Comparison of ENCODE assay signal across 1 cellular context in the genomic region with DNA sequence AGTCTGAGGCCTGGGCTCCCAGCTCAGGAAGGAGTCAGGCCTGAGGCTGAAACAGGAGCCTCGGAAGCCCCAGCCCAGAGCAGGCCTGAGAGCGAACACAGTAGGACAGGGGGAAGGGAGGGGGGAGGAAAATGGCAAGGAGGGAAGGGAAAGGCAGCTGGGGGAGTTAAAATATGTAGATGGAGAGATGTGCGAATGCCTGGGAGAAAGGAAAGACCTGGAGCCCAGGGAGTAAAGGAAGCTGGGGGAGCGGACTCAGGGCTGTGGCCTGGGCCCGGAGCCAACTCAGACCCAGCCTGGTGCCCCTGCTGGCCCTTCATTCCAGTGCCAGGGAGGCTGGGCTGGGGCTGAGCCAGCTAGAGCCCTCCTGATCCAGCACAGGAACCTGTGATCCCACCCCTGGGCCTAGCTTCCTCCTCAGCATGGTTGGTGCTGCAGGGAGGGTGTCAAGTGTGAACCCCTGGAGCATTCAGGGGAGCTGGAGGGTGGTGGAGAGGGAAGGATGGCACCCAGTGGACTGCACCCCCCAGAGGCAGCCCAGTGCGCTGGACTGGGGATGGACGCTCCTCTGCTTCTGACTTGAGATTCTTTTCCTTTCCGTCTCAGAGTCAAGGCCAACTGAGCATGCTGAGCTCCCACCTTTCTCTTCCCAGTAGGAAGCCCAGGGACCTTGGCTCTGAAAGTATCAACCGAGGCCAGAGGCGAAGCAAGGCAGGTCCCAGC.
TF ChIP-seq lines count a peak whose summit lies in the region.

No MANE protein-coding gene starts in this region.

TF ChIP-seq in WTC11, 78 proteins besides CTCF, POLR2A, EP300 and RAD21:
- TF ChIP-seq, protein P1, sequence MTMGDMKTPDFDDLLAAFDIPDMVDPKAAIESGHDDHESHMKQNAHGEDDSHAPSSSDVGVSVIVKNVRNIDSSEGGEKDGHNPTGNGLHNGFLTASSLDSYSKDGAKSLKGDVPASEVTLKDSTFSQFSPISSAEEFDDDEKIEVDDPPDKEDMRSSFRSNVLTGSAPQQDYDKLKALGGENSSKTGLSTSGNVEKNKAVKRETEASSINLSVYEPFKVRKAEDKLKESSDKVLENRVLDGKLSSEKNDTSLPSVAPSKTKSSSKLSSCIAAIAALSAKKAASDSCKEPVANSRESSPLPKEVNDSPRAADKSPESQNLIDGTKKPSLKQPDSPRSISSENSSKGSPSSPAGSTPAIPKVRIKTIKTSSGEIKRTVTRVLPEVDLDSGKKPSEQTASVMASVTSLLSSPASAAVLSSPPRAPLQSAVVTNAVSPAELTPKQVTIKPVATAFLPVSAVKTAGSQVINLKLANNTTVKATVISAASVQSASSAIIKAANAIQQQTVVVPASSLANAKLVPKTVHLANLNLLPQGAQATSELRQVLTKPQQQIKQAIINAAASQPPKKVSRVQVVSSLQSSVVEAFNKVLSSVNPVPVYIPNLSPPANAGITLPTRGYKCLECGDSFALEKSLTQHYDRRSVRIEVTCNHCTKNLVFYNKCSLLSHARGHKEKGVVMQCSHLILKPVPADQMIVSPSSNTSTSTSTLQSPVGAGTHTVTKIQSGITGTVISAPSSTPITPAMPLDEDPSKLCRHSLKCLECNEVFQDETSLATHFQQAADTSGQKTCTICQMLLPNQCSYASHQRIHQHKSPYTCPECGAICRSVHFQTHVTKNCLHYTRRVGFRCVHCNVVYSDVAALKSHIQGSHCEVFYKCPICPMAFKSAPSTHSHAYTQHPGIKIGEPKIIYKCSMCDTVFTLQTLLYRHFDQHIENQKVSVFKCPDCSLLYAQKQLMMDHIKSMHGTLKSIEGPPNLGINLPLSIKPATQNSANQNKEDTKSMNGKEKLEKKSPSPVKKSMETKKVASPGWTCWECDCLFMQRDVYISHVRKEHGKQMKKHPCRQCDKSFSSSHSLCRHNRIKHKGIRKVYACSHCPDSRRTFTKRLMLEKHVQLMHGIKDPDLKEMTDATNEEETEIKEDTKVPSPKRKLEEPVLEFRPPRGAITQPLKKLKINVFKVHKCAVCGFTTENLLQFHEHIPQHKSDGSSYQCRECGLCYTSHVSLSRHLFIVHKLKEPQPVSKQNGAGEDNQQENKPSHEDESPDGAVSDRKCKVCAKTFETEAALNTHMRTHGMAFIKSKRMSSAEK (CRISPR knock-in tag; IDR thresholded peaks at IDR 0.05; ENCODE audit: borderline replicate concordance), result no peak
- TF ChIP-seq MYBL2 (CRISPR knock-in tag; IDR thresholded peaks at IDR 0.05) (no peak), JUN (CRISPR knock-in tag; IDR thresholded peaks at IDR 0.05) (no peak), ETV6 (CRISPR knock-in tag; IDR thresholded peaks at IDR 0.05) (no peak), ZNF671 (CRISPR knock-in tag; IDR thresholded peaks at IDR 0.05) (no peak), GTF2I (CRISPR knock-in tag; conservative IDR thresholded peaks at IDR 0.05) (no peak), SP1 (CRISPR knock-in tag; conservative IDR thresholded peaks at IDR 0.05) (peak; percentile 73), TEAD1 (CRISPR knock-in tag; IDR thresholded peaks at IDR 0.05) (0 out of 2 replicates have a peak, but pooled peaks have one; percentile 33), NFE2L1 (CRISPR knock-in tag; IDR thresholded peaks at IDR 0.05) (peak; percentile 49; the same call in 1 of the 2 replicates), OVOL2 (CRISPR knock-in tag; IDR thresholded peaks at IDR 0.05; ENCODE audit: borderline replicate concordance) (no peak)
- TF ChIP-seq, protein P2, sequence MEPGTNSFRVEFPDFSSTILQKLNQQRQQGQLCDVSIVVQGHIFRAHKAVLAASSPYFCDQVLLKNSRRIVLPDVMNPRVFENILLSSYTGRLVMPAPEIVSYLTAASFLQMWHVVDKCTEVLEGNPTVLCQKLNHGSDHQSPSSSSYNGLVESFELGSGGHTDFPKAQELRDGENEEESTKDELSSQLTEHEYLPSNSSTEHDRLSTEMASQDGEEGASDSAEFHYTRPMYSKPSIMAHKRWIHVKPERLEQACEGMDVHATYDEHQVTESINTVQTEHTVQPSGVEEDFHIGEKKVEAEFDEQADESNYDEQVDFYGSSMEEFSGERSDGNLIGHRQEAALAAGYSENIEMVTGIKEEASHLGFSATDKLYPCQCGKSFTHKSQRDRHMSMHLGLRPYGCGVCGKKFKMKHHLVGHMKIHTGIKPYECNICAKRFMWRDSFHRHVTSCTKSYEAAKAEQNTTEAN (CRISPR knock-in tag; IDR thresholded peaks at IDR 0.05), result no peak
- TF ChIP-seq, protein P3, sequence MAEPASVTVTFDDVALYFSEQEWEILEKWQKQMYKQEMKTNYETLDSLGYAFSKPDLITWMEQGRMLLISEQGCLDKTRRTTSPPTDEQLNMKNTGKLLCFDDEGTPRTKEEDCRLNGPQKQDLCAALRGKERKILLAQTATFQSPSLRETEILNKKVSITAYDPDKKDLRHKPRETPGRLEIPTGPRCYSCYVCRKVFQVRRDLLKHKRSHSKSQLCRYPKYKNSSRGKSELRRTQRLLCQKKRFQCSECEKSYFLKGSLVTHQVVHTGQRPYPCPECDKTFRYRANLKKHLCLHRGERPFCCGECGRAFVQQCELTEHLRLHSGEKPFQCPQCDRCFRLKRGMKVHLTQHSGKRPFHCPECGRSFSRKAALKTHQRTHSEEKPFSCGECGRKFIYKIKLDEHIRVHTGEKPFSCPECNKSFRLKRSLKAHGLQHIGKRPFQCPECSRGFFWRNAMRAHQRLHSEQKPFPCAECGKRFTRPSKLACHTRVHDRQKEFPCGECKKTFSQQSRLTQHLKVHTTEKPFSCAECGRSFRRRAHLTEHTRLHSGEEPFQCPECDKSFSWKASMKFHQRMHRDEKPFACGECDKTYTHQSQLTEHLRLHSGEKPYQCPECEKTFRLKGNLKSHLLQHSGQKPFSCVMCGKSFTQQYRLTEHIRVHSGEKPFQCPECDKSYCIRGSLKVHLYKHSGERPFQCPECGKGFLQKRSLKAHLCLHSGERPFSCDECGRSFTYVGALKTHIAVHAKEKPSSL (CRISPR knock-in tag; conservative IDR thresholded peaks at IDR 0.05), result no peak
- TF ChIP-seq, protein P4, sequence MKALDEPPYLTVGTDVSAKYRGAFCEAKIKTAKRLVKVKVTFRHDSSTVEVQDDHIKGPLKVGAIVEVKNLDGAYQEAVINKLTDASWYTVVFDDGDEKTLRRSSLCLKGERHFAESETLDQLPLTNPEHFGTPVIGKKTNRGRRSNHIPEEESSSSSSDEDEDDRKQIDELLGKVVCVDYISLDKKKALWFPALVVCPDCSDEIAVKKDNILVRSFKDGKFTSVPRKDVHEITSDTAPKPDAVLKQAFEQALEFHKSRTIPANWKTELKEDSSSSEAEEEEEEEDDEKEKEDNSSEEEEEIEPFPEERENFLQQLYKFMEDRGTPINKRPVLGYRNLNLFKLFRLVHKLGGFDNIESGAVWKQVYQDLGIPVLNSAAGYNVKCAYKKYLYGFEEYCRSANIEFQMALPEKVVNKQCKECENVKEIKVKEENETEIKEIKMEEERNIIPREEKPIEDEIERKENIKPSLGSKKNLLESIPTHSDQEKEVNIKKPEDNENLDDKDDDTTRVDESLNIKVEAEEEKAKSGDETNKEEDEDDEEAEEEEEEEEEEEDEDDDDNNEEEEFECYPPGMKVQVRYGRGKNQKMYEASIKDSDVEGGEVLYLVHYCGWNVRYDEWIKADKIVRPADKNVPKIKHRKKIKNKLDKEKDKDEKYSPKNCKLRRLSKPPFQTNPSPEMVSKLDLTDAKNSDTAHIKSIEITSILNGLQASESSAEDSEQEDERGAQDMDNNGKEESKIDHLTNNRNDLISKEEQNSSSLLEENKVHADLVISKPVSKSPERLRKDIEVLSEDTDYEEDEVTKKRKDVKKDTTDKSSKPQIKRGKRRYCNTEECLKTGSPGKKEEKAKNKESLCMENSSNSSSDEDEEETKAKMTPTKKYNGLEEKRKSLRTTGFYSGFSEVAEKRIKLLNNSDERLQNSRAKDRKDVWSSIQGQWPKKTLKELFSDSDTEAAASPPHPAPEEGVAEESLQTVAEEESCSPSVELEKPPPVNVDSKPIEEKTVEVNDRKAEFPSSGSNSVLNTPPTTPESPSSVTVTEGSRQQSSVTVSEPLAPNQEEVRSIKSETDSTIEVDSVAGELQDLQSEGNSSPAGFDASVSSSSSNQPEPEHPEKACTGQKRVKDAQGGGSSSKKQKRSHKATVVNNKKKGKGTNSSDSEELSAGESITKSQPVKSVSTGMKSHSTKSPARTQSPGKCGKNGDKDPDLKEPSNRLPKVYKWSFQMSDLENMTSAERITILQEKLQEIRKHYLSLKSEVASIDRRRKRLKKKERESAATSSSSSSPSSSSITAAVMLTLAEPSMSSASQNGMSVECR (CRISPR knock-in tag; IDR thresholded peaks at IDR 0.05; ENCODE audit: borderline replicate concordance), result no peak; the same call in 1 of the 2 replicates
- TF ChIP-seq, protein P5, sequence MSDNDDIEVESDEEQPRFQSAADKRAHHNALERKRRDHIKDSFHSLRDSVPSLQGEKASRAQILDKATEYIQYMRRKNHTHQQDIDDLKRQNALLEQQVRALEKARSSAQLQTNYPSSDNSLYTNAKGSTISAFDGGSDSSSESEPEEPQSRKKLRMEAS (CRISPR knock-in tag; IDR thresholded peaks at IDR 0.05), result peak; percentile 52
- TF ChIP-seq, protein P6, sequence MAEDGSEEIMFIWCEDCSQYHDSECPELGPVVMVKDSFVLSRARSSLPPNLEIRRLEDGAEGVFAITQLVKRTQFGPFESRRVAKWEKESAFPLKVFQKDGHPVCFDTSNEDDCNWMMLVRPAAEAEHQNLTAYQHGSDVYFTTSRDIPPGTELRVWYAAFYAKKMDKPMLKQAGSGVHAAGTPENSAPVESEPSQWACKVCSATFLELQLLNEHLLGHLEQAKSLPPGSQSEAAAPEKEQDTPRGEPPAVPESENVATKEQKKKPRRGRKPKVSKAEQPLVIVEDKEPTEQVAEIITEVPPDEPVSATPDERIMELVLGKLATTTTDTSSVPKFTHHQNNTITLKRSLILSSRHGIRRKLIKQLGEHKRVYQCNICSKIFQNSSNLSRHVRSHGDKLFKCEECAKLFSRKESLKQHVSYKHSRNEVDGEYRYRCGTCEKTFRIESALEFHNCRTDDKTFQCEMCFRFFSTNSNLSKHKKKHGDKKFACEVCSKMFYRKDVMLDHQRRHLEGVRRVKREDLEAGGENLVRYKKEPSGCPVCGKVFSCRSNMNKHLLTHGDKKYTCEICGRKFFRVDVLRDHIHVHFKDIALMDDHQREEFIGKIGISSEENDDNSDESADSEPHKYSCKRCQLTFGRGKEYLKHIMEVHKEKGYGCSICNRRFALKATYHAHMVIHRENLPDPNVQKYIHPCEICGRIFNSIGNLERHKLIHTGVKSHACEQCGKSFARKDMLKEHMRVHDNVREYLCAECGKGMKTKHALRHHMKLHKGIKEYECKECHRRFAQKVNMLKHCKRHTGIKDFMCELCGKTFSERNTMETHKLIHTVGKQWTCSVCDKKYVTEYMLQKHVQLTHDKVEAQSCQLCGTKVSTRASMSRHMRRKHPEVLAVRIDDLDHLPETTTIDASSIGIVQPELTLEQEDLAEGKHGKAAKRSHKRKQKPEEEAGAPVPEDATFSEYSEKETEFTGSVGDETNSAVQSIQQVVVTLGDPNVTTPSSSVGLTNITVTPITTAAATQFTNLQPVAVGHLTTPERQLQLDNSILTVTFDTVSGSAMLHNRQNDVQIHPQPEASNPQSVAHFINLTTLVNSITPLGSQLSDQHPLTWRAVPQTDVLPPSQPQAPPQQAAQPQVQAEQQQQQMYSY (CRISPR knock-in tag; IDR thresholded peaks at IDR 0.05), result peak; percentile 99
- TF ChIP-seq, protein P7, sequence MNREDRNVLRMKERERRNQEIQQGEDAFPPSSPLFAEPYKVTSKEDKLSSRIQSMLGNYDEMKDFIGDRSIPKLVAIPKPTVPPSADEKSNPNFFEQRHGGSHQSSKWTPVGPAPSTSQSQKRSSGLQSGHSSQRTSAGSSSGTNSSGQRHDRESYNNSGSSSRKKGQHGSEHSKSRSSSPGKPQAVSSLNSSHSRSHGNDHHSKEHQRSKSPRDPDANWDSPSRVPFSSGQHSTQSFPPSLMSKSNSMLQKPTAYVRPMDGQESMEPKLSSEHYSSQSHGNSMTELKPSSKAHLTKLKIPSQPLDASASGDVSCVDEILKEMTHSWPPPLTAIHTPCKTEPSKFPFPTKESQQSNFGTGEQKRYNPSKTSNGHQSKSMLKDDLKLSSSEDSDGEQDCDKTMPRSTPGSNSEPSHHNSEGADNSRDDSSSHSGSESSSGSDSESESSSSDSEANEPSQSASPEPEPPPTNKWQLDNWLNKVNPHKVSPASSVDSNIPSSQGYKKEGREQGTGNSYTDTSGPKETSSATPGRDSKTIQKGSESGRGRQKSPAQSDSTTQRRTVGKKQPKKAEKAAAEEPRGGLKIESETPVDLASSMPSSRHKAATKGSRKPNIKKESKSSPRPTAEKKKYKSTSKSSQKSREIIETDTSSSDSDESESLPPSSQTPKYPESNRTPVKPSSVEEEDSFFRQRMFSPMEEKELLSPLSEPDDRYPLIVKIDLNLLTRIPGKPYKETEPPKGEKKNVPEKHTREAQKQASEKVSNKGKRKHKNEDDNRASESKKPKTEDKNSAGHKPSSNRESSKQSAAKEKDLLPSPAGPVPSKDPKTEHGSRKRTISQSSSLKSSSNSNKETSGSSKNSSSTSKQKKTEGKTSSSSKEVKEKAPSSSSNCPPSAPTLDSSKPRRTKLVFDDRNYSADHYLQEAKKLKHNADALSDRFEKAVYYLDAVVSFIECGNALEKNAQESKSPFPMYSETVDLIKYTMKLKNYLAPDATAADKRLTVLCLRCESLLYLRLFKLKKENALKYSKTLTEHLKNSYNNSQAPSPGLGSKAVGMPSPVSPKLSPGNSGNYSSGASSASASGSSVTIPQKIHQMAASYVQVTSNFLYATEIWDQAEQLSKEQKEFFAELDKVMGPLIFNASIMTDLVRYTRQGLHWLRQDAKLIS (CRISPR knock-in tag; IDR thresholded peaks at IDR 0.05; ENCODE audit: borderline replicate concordance), result no peak
